ENCODE assay signal across 8 cellular contexts in the genomic region with DNA sequence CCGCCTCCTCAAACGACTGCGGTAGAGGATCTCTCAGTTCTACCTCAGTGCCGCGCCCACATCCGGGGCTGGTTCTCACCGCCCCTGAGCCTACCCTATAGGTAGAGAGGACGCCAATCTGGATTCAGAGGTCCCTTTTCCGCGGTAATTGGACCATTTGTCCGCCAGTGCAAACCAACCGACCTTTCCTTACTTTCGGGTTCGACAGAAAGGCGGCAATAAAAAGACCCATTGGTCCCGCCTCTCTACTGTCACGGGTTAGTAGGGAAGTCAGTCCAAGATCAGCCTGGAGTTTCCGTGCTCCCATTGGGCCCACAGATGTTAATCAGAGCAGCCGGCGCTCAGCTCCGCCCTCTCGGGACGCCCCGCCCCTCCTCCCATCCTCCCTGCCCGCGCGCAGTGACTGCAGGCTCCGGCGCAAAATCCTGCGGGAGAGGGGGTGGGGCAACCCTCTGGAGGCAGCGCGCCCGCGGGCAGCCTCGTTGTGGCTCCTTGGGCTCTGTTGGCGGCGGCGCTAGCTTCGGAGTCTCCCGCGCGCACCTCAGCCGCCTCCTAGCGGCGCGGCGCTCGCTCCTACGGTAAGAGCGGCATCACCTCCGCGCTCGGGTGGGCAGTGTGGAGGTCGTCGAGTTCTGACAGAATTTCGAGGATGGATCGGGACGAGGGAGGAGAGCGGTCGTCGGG. TPM values are rescaled to one million over a fixed set of nuclear protein-coding genes. Genes with fewer than 3 reads are reported as not detected.
DNase-seq lines count a peak whose midpoint lies in the region; ATAC-seq and TF ChIP-seq lines count a peak whose summit lies in the region.

A gene (plus strand): TSS at position 380 of the 684 bp plus-strand sequence.
A gene with protein sequence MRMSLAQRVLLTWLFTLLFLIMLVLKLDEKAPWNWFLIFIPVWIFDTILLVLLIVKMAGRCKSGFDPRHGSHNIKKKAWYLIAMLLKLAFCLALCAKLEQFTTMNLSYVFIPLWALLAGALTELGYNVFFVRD (minus strand): TSS at position 41 of the 684 bp plus-strand sequence. CDS start 4,061 bp downstream, outside the sequence.

- WGBS in ovary, 3 donors = 0 to 1% (median 0%) methylated on average over 40 to 61 of the region's 61 CpGs
- WGBS in thyroid gland, 2 donors = 1% methylated on average over 36 to 39 of the region's 61 CpGs

- DNase-seq in NCI-H1417 (lab: John Stamatoyannopoulos, UW) (peak; percentile 99 to 100 (median 100)), SW 1271 (lab: John Stamatoyannopoulos, UW) (peak; percentile 97 to 99), Right ventricle myocardium inferior (ENCODE audit: missing footprints) (peak; percentile 98), ovary (peak; percentile 98 to 99 (median 98)), thyroid gland (peak; percentile 99)
- DNase-seq in activated naive CD8-positive, alpha-beta T cell treated with anti-CD3 and anti-CD28 coated beads, Interleukin-2, amount 50 U/mL, for 24 hours = peak; percentile 91

- H3K36me3 Mint-ChIP-seq in activated naive CD8-positive, alpha-beta T cell treated with anti-CD3 and anti-CD28 coated beads, Interleukin-2, amount 50 U/mL, for 24 hours (ENCODE audit: low read depth) = peaks cover 21% of the 10 kb centered on the region

- peaks cover 9% of the 10 kb centered on the region for H3K4me1 ChIP-seq in ovary (ENCODE audit: insufficient read depth)
- H3K4me1 ChIP-seq in thyroid gland = peaks cover 18 to 20% of the 10 kb centered on the region in 2 donors

- peak; percentile 89 for ATAC-seq in HG02763 (IDR thresholded peaks at IDR 0.05; ENCODE audit: unreplicated experiment)
- ATAC-seq in activated naive CD8-positive, alpha-beta T cell treated with anti-CD3 and anti-CD28 coated beads, Interleukin-2, amount 50 U/mL, for 24 hours = peak; percentile 97
- peak; percentile 99 for ATAC-seq in Right ventricle myocardium inferior

- TF ChIP-seq EP300 in ovary (IDR thresholded peaks at IDR 0.05) = no peak

- H3K27me3 Mint-ChIP-seq in activated naive CD8-positive, alpha-beta T cell treated with anti-CD3 and anti-CD28 coated beads, Interleukin-2, amount 50 U/mL, for 24 hours = no peaks in the 10 kb centered on the region

- H3K4me3 ChIP-seq in ovary (peak within 1 kb of the TSS; percentile 90), thyroid gland (replicated peaks in 1 of 3) (peak within 1 kb of the TSS; percentile 78 to 83 (median 78))

- peaks cover 75% of the 10 kb centered on the region for H3K4me1 Mint-ChIP-seq in activated naive CD8-positive, alpha-beta T cell treated with anti-CD3 and anti-CD28 coated beads, Interleukin-2, amount 50 U/mL, for 24 hours

- H3K27me3 ChIP-seq in ovary = no peaks in the 10 kb centered on the region
- H3K27me3 ChIP-seq in thyroid gland = no peaks in the 10 kb centered on the region

- TF ChIP-seq CTCF in GM12874 (IDR thresholded peaks at IDR 0.05; ENCODE audit: insufficient read depth, low read depth, low read length) (peak; percentile 68), ovary (IDR thresholded peaks at IDR 0.05) (peak in 2 of 3 donors; percentile 58 to 70), thyroid gland (IDR thresholded peaks at IDR 0.05) (peak; percentile 7 to 58 (median 37))

- H3K27ac Mint-ChIP-seq in activated naive CD8-positive, alpha-beta T cell treated with anti-CD3 and anti-CD28 coated beads, Interleukin-2, amount 50 U/mL, for 24 hours = peak within 1 kb of the TSS; percentile 95

- intact Hi-C loops in Right ventricle myocardium inferior (cut with DNase I) (loop anchor here (2.0 to 10.0 kb wide), 3 partner anchors 39 to 262 kb away; a partner anchor contains a TSS), ovary (cut with DNase I) (loop anchor here in 1 of 4 donors (10.0 kb wide), 1 partner anchor 1656 kb away; a partner anchor contains a TSS), thyroid gland (cut with DNase I) (no loop called here)

- peak; percentile 58 for TF ChIP-seq POLR2A in ovary (IDR thresholded peaks at IDR 0.05)
- TF ChIP-seq POLR2A in thyroid gland (IDR thresholded peaks at IDR 0.05) = peak; percentile 73 to 83

- H3K9me3 ChIP-seq in ovary (no peaks in the 10 kb centered on the region), thyroid gland (no peaks in the 10 kb centered on the region)

- no peaks in the 10 kb centered on the region for H3K36me3 ChIP-seq in ovary
- H3K36me3 ChIP-seq in thyroid gland = no peaks in the 10 kb centered on the region

- peak within 1 kb of the TSS; percentile 97 for H3K4me3 Mint-ChIP-seq in activated naive CD8-positive, alpha-beta T cell treated with anti-CD3 and anti-CD28 coated beads, Interleukin-2, amount 50 U/mL, for 24 hours

- no peaks in the 10 kb centered on the region for H3K9me3 Mint-ChIP-seq in activated naive CD8-positive, alpha-beta T cell treated with anti-CD3 and anti-CD28 coated beads, Interleukin-2, amount 50 U/mL, for 24 hours

- H3K27ac ChIP-seq in ovary = peak within 1 kb of the TSS; percentile 77 to 85
- peak within 1 kb of the TSS; percentile 72 to 91 (median 87) for H3K27ac ChIP-seq in thyroid gland

RNA-seq across cellular contexts. Expression of the first gene that starts in this region (rescaled TPM):
- total RNA-seq in Right ventricle myocardium inferior (21.5 TPM), ovary (10 to 100 TPM; 11.4 to 22.2 (median 14.6) TPM), thyroid gland (10 to 100 TPM; 15.3 to 28.3 (median 25.3) TPM)
- polyA plus RNA-seq in ovary = 10 to 100 TPM in 1 of 2 donors, 1 to 10 TPM in 1; 7.0 to 12.1 TPM

RNA-seq across cellular contexts. Expression of the second gene that starts in this region (rescaled TPM):
- total RNA-seq in Right ventricle myocardium inferior (8.0 TPM), ovary (10 to 100 TPM in 6 of 7 donors, 1 to 10 TPM in 1; 8.1 to 15.7 (median 12.3) TPM), thyroid gland (10 to 100 TPM; 16.5 to 24.1 (median 17.2) TPM)
- 10 to 100 TPM; 22.1 to 30.9 TPM for polyA plus RNA-seq in ovary

Comparison
In these comparisons a context has a peak if more than half of its experiments do, and no peak if none do; other contexts are left out.
1. Peak in every context shown above with its lines: DNase-seq, ATAC-seq, H3K4me3 ChIP-seq and H3K27ac ChIP-seq.